8 cellular contexts compared by ENCODE assay signal in the genomic region with DNA sequence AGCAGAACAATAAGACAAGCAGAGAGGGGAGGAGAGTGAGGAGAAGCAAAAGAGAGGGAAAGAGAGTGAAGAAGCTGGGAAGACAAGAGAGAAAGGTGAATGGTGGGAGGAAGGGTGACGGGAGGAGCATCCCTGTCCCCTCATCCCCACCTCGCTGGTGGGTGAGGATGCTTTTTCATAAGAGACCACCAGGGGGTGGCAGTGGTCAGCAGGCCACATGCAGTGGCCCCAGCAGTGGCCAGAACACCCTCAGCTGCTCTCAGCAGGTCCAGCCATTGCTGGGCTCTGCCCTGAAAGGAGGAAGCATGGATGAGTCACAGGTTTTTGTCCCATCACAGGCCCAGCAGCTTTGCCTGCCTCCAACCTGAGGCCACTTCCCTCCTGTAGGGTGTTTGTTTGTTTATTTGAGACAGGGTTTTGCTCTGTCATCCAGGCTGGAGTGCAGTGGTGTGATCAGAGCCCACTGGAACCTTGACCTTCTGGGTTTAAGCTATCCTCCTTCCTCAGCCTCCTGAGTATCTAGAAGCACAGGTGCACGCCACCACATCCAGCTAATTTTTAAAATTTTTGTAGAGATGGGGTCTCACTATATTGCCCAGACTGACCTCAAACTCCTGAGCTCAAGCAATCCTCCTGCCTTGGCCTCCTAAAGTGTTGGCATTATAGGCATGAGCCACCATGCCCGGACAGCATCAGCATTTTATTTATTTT. TPM values are rescaled to one million over a fixed set of nuclear protein-coding genes. Genes with fewer than 3 reads are reported as not detected.
DNase-seq lines count a peak whose midpoint lies in the region; ATAC-seq and TF ChIP-seq lines count a peak whose summit lies in the region.

No MANE protein-coding gene starts in this region.

- peak overlapping the region; percentile 19; the same call in 1 of the 2 replicates for H3K9ac ChIP-seq in PC-3 (ENCODE audit: low read length)

- ATAC-seq in PC-3 (peak; percentile 93), Right ventricle myocardium inferior (peak; percentile 92), GM18505 (IDR thresholded peaks at IDR 0.05; ENCODE audit: unreplicated experiment) (no peak), GM19351 (IDR thresholded peaks at IDR 0.05; ENCODE audit: unreplicated experiment) (no peak)

- H3K79me2 ChIP-seq in PC-3 (ENCODE audit: low read length): no peaks in the 10 kb centered on the region

- peak overlapping the region; percentile 30 for H3K27ac Mint-ChIP-seq in activated naive CD8-positive, alpha-beta T cell

- H3K4me3 ChIP-seq in PC-3 (ENCODE audit: low read length): no peak overlapping the region

- peaks cover 1% of the 10 kb centered on the region for H3F3A ChIP-seq in PC-3 (ENCODE audit: low read length, unreplicated experiment)

- H3K9me3 Mint-ChIP-seq in activated naive CD8-positive, alpha-beta T cell (ENCODE audit: low read depth): no peaks in the 10 kb centered on the region

- no TSS peak for BruUV-seq in PC-3 (replicated peaks; lab: Mats Ljungman, UMichigan)

- H3K4me1 ChIP-seq in PC-3 (ENCODE audit: insufficient read depth, low read length): peaks cover 23% of the 10 kb centered on the region

- intact Hi-C loops in PC-3 (cut with micrococcal nuclease): loop anchor here (1.0 kb wide), 1 partner anchor 143 kb away; no protein-coding TSS in a partner anchor
- intact Hi-C loops in Right ventricle myocardium inferior (cut with DNase I): loop anchor here (1.0 to 2.0 kb wide), 2 partner anchors 143 to 181 kb away; no protein-coding TSS in a partner anchor
- intact Hi-C loops in posterior cingulate gyrus (cut with DNase I): no loop called here

- H3K9me2 ChIP-seq in PC-3 (replicated peaks; ENCODE audit: low read length): no peaks in the 10 kb centered on the region

- H3K27ac ChIP-seq in PC-3 (ENCODE audit: low read length): peak overlapping the region; percentile 56

- H3K36me3 ChIP-seq in PC-3 (ENCODE audit: low read depth, low read length): no peaks in the 10 kb centered on the region

- no peak overlapping the region for H3K4me2 ChIP-seq in PC-3 (ENCODE audit: low read length)

- peaks cover 5% of the 10 kb centered on the region; the same call in 1 of the 2 replicates for H3K9me3 ChIP-seq in PC-3 (ENCODE audit: low read length)

- no peak overlapping the region for H3K4me3 Mint-ChIP-seq in activated naive CD8-positive, alpha-beta T cell

- no peaks in the 10 kb centered on the region for H4K20me1 ChIP-seq in PC-3 (ENCODE audit: low read length)

- peak overlapping the region; percentile 52; the same call in 1 of the 2 replicates for H2AFZ ChIP-seq in PC-3 (ENCODE audit: low read length)

- H3K36me3 Mint-ChIP-seq in activated naive CD8-positive, alpha-beta T cell: peaks cover 2% of the 10 kb centered on the region

- no peaks in the 10 kb centered on the region for H3K27me3 Mint-ChIP-seq in activated naive CD8-positive, alpha-beta T cell

- TF ChIP-seq POLR2A in GM18505 (IDR thresholded peaks at IDR 0.05; ENCODE audit: borderline replicate concordance, extremely low read depth, insufficient read depth, insufficient read length): no peak

- H3K4me1 Mint-ChIP-seq in activated naive CD8-positive, alpha-beta T cell (ENCODE audit: low read depth): peaks cover 40% of the 10 kb centered on the region

- CTCF ChIA-PET in HEK293T (lab: Yijun Ruan, JAX): interaction anchor here (0.6 to 3.6 kb wide), 13 partner anchors 9 to 270 kb away, joined by 3 to 22 read pairs (median 4); no protein-coding TSS in a partner anchor
- CTCF ChIA-PET in PC-3 (lab: Charles Lee): interaction anchor here (1.0 to 1.4 kb wide), 6 partner anchors 27 to 181 kb away, joined by 3 to 14 read pairs (median 3); no protein-coding TSS in a partner anchor

- H3K27me3 ChIP-seq in PC-3 (ENCODE audit: low read length): no peaks in the 10 kb centered on the region

- TF ChIP-seq CTCF in PC-3 (conservative IDR thresholded peaks at IDR 0.05; ENCODE audit: low read depth, low read length): peak; percentile 79

- POLR2A ChIA-PET in HEK293T (lab: Yijun Ruan, JAX): interaction anchor here (0.9 kb wide), 1 partner anchor 140 kb away, joined by 3 read pairs; a partner anchor contains a TSS
- POLR2A ChIA-PET in PC-3 (lab: Charles Lee; ENCODE audit: unreplicated experiment): interaction anchor here (0.5 to 0.7 kb wide), 2 partner anchors 149 to 181 kb away, joined by 3 to 5 read pairs; no protein-coding TSS in a partner anchor

- peak; percentile 82 for DNase-seq in CMK (ENCODE audit: low read depth)
- peak; percentile 76 for DNase-seq in HEK293T (ENCODE audit: extremely low spot score)
- peak; percentile 91 for DNase-seq in PC-3
- DNase-seq in Right ventricle myocardium inferior (ENCODE audit: missing footprints): peak; percentile 93
- DNase-seq in posterior cingulate gyrus: peak in 8 of 10 donors; percentile 36 to 92 (median 53)

TF ChIP-seq in HEK293T, 16 proteins besides CTCF, POLR2A, EP300 and RAD21:
- TF ChIP-seq L3MBTL2 (conservative IDR thresholded peaks at IDR 0.05) (no peak), FOXA1 (IDR thresholded peaks at IDR 0.05) (no peak)

RNA-seq across cellular contexts. Expression of a gene that starts 23.9 kb away (rescaled TPM):
- total RNA-seq in PC-3 (2014; rRNA removed) (0.35 and 0.44 TPM in 2 replicates), Right ventricle myocardium inferior (7.9 TPM)

RNA-seq across cellular contexts. Expression of a gene that starts 43.4 kb away (rescaled TPM):
- total RNA-seq in PC-3 (2014; rRNA removed): 253 and 264 TPM in 2 replicates
- total RNA-seq in Right ventricle myocardium inferior: 220 TPM

Comparison
In these comparisons a context has a peak if more than half of its experiments do, and no peak if none do; other contexts are left out.
1. ATAC-seq: peak in PC-3 (single experiment) and Right ventricle myocardium inferior (single experiment); none in GM18505 (single experiment) and GM19351 (single experiment).
2. Peak in every context shown above with its lines, with median percentiles within 50 percentile points of each other: DNase-seq.